Comparison of ENCODE assay signal across 9 cellular contexts in the genomic region with DNA sequence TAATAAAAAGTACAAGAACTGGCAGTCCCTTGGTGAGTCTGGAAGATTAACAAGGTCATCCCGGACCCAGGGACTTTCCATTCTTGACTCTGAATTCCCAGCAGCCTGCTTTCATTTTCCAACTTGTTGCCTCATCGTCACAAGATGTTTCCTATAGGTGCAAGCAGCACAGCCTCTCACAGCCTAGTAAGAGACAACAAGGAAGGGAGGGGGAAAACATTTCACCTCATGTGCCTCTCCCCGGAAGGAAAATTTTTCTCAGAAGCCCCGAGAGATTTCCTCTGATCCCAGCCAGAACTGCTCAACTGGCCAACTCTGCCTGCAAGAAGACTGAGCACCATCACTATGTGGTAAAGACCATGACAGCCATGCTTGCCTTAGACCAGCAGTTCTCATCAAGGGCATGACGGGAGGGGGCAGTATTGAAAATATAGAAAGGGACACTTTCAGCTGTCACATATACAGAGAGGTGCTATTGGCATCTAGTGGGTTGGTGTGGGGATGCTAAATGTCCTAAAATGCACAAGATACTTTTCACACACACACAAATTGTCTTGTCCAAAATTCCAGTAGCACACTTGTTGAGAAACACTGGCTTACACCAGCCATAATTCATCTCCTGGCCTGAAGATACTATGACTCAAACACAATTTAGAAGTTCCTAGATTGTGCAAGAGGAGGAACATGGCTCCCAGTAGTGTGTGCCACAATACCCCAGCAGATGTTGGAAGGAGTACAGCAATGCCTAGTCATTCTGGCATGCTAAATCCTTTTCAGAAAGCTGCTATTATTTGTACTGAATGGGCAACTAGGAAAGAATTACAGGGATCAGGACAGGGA. TPM values are rescaled to one million over a fixed set of nuclear protein-coding genes. Genes with fewer than 3 reads are reported as not detected.
DNase-seq lines count a peak whose midpoint lies in the region; ATAC-seq, FAIRE-seq and TF ChIP-seq lines count a peak whose summit lies in the region.
"Had no signal": no experiment of that assay in that cellular context is flagged by ENCODE, and none has a peak within 500 bp of the region (broad histone marks: within the 10 kb centered on the region; RNA-seq: fewer than 3 reads in every experiment).

No MANE protein-coding gene starts in this region.

- ATAC-seq in SK-N-SH treated with all-trans-retinoic acid at 6 μM for 48 hours (no peak; the same call in 2 of the 3 replicates), HepG2 (no peak), upper lobe of left lung (ENCODE audit: low FRiP score in 2 of 2) (peak; percentile 85 to 96), HG03520 (IDR thresholded peaks at IDR 0.05; ENCODE audit: unreplicated experiment) (no peak)

- BruUV-seq in mammary epithelial cell (replicated peaks; lab: Mats Ljungman, UMichigan) = no TSS peak
- no TSS peak for BruUV-seq in HepG2 (replicated peaks; lab: Mats Ljungman, UMichigan)

- H3K9me3 ChIP-seq in SK-N-SH = no peaks in the 10 kb centered on the region
- no peaks in the 10 kb centered on the region for H3K9me3 ChIP-seq in mammary epithelial cell (replicated peaks; ENCODE audit: insufficient read depth, low read length)
- no peaks in the 10 kb centered on the region for H3K9me3 ChIP-seq in HepG2 (ENCODE audit: low read length)
- no peaks in the 10 kb centered on the region for H3K9me3 ChIP-seq in upper lobe of left lung
- H3K9me3 ChIP-seq: BLaER1 had no signal

- H2AFZ ChIP-seq in SK-N-SH (ENCODE audit: low read depth) = no peak overlapping the region
- peak overlapping the region; percentile 38 for H2AFZ ChIP-seq in mammary epithelial cell (ENCODE audit: low read depth, low read length)
- H2AFZ ChIP-seq in HepG2 (ENCODE audit: low read length) = no peak overlapping the region

- CTCF ChIA-PET in SK-N-SH (lab: Yijun Ruan, JAX) (interaction anchor here (1.4 kb wide), 1 partner anchor 25 kb away, joined by 4 read pairs; no protein-coding TSS in a partner anchor), mammary epithelial cell (lab: Charles Lee; ENCODE audit: low non-redundant PET) (interaction anchor here (0.7 kb wide), 1 partner anchor 74 kb away, joined by 4 read pairs; a partner anchor contains a TSS), HepG2 (lab: Yijun Ruan, JAX; ENCODE audit: low intra/inter-chr PET ratio, low total read pairs) (no interaction called here)

- peaks cover 12% of the 10 kb centered on the region for H3F3A ChIP-seq in SK-N-SH (replicated peaks; ENCODE audit: insufficient read depth)

- no peak for FAIRE-seq in HepG2 (lab: Jason Lieb, UNC)

- intact Hi-C loops in mammary epithelial cell (cut with micrococcal nuclease) = loop anchor here (2.0 kb wide), 1 partner anchor 16 kb away; no protein-coding TSS in a partner anchor
- intact Hi-C loops in HepG2 (cut with micrococcal nuclease; ENCODE audit: unreplicated experiment) = no loop called here

- DNase-seq in SK-N-SH (no peak), mammary epithelial cell (peak; percentile 96), HepG2 (ENCODE audit: low spot score) (no peak), upper lobe of left lung (peak in 1 of 2 donors; percentile 62), cerebellar cortex (ENCODE audit: low spot score) (no peak), RPMI8226 (no peak)

- TF ChIP-seq CTCF in SK-N-SH (IDR thresholded peaks at IDR 0.05) = no peak
- no peak for TF ChIP-seq CTCF in mammary epithelial cell (conservative IDR thresholded peaks at IDR 0.05 in 1 of 2, IDR thresholded peaks at IDR 0.05 in 1 of 2; ENCODE audit: extremely low read depth in 1 of 2, insufficient read depth in 1 of 2, low read depth in 1 of 2, low read length in 2 of 2)
- TF ChIP-seq CTCF in HepG2 (CRISPR knock-in tag; IDR thresholded peaks at IDR 0.05) = no peak
- TF ChIP-seq CTCF in upper lobe of left lung (IDR thresholded peaks at IDR 0.05) = no peak

- H4K20me1 ChIP-seq in SK-N-SH (ENCODE audit: insufficient read depth) (no peaks in the 10 kb centered on the region; the same call in 1 of the 2 replicates), mammary epithelial cell (ENCODE audit: insufficient read depth, low read length) (no peaks in the 10 kb centered on the region), HepG2 (ENCODE audit: insufficient read depth, low read length) (peaks cover 4% of the 10 kb centered on the region; the same call in 1 of the 2 replicates)
- H4K20me1 ChIP-seq: BLaER1 had no signal

- no peak for TF ChIP-seq POLR2A in HepG2 (IDR thresholded peaks at IDR 0.05; ENCODE audit: insufficient read depth in 1 of 2, low read depth in 2 of 2, low read length in 2 of 2)
- peak in 2 of 4 donors; percentile 19 to 21 for TF ChIP-seq POLR2A in upper lobe of left lung (IDR thresholded peaks at IDR 0.05)

- H3K9me2 ChIP-seq in SK-N-SH = no peaks in the 10 kb centered on the region

- dilution Hi-C loops in mammary epithelial cell (cut with HindIII; ENCODE audit: low sequenced_read_pairs) = no loop called here

- H3K4me1 ChIP-seq in SK-N-SH (ENCODE audit: control insufficient read depth in 1 of 2, insufficient read depth in 2 of 2, low read depth in 1 of 2, low read length in 1 of 2) = no peaks in the 10 kb centered on the region
- peaks cover 16% of the 10 kb centered on the region for H3K4me1 ChIP-seq in mammary epithelial cell (ENCODE audit: insufficient read depth, low read length)
- no peaks in the 10 kb centered on the region for H3K4me1 ChIP-seq in HepG2 (ENCODE audit: insufficient read depth, low read length)
- peaks cover 23 to 29% (median 28%) of the 10 kb centered on the region in 4 donors for H3K4me1 ChIP-seq in upper lobe of left lung

- no peak overlapping the region for H3K9ac ChIP-seq in SK-N-SH
- peak overlapping the region; percentile 7 for H3K9ac ChIP-seq in mammary epithelial cell (ENCODE audit: insufficient read depth, low read length)
- no peak overlapping the region for H3K9ac ChIP-seq in HepG2 (ENCODE audit: insufficient read depth, low read depth, low read length)
- H3K9ac ChIP-seq: BLaER1 had no signal

- POLR2A ChIA-PET in SK-N-SH (lab: Yijun Ruan, JAX) (interaction anchor here (1.3 kb wide), 1 partner anchor 10 kb away, joined by 4 read pairs; a partner anchor contains a TSS), HepG2 (lab: Yijun Ruan, JAX) (interaction anchor here (1.8 to 1.9 kb wide), 2 partner anchors 10 to 23 kb away, joined by 6 to 9 read pairs; a partner anchor contains a TSS)

- TF ChIP-seq EP300 in SK-N-SH (IDR thresholded peaks at IDR 0.05; ENCODE audit: borderline replicate concordance in 1 of 2, low read depth in 1 of 2, low read length in 1 of 2) (no peak), HepG2 (IDR thresholded peaks at IDR 0.05; ENCODE audit: low read depth in 2 of 2, low read length in 2 of 2) (no peak), HepG2 (CRISPR knock-in tag; IDR thresholded peaks at IDR 0.05; ENCODE audit: borderline replicate concordance) (no peak), upper lobe of left lung (IDR thresholded peaks at IDR 0.05) (peak in 3 of 4 donors; percentile 56 to 98 (median 78))

- H3K36me3 ChIP-seq in SK-N-SH (replicated peaks in 1 of 2; ENCODE audit: control insufficient read depth in 1 of 2, insufficient read depth in 2 of 2, low read length in 1 of 2) (peaks cover 0 to 11% of the 10 kb centered on the region in 2 experiments), mammary epithelial cell (ENCODE audit: insufficient read depth, low read length) (no peaks in the 10 kb centered on the region), HepG2 (replicated peaks in 1 of 2; ENCODE audit: control insufficient read depth in 1 of 2, insufficient read depth in 2 of 2, low read length in 2 of 2) (no peaks in the 10 kb centered on the region), upper lobe of left lung (no peaks in the 10 kb centered on the region)

- in situ Hi-C loops in mammary epithelial cell (cut with MboI; ENCODE audit: low sequenced_read_pairs in 2 of 2) = no loop called here
- in situ Hi-C loops in HepG2 (cut with HindIII; ENCODE audit: extremely low pct_ligation_motif_present, low pct_unique_long_range_greater_than_20kb) = no loop called here

- H3K27me3 ChIP-seq in SK-N-SH (ENCODE audit: insufficient read depth) = no peaks in the 10 kb centered on the region
- no peaks in the 10 kb centered on the region for H3K27me3 ChIP-seq in mammary epithelial cell (ENCODE audit: insufficient read depth, low read length)
- no peaks in the 10 kb centered on the region for H3K27me3 ChIP-seq in HepG2 (ENCODE audit: control insufficient read depth in 1 of 2, insufficient read depth in 2 of 2, low read length in 2 of 2)
- no peaks in the 10 kb centered on the region for H3K27me3 ChIP-seq in upper lobe of left lung
- H3K27me3 ChIP-seq: BLaER1 had no signal

- H3K79me2 ChIP-seq in SK-N-SH (ENCODE audit: insufficient read depth) = peaks cover 18% of the 10 kb centered on the region; the same call in 1 of the 2 replicates
- peaks cover 7% of the 10 kb centered on the region for H3K79me2 ChIP-seq in mammary epithelial cell (ENCODE audit: insufficient read depth, low read length)
- H3K79me2 ChIP-seq in HepG2 (ENCODE audit: insufficient read depth, low read length) = no peaks in the 10 kb centered on the region

- H3K27ac ChIP-seq in SK-N-SH (ENCODE audit: low read depth in 2 of 2, low read length in 1 of 2) = peak overlapping the region in 1 of 2 experiments; percentile 33; a peak in 2 of 4 replicates
- H3K27ac ChIP-seq in mammary epithelial cell (ENCODE audit: insufficient read depth, low read depth, low read length) = peak overlapping the region; percentile 80
- H3K27ac ChIP-seq in HepG2 (ENCODE audit: extremely low read length, insufficient read depth, low read length) = no peak overlapping the region
- H3K27ac ChIP-seq in upper lobe of left lung = peak overlapping the region; percentile 71 to 85 (median 84)
- H3K27ac ChIP-seq: BLaER1 had no signal

- TF ChIP-seq RAD21 in SK-N-SH (IDR thresholded peaks at IDR 0.05; ENCODE audit: low read length) (no peak), HepG2 (CRISPR knock-in tag; IDR thresholded peaks at IDR 0.05) (no peak)

- H3K4me2 ChIP-seq in SK-N-SH = no peak overlapping the region
- peak overlapping the region; percentile 20 for H3K4me2 ChIP-seq in mammary epithelial cell (ENCODE audit: insufficient read depth, low read depth, low read length)
- no peak overlapping the region for H3K4me2 ChIP-seq in HepG2 (ENCODE audit: low read depth, low read length)
- H3K4me2 ChIP-seq: BLaER1 had no signal

- no peak overlapping the region for H3K4me3 ChIP-seq in SK-N-SH (ENCODE audit: low read depth in 2 of 2, low read length in 1 of 2)
- no peak overlapping the region for H3K4me3 ChIP-seq in mammary epithelial cell (replicated peaks in 1 of 3; ENCODE audit: insufficient read depth in 1 of 3, low read depth in 2 of 3, low read length in 3 of 3)
- H3K4me3 ChIP-seq in HepG2 (replicated peaks in 1 of 3; ENCODE audit: insufficient read depth in 1 of 3, low read depth in 2 of 3, low read length in 3 of 3) = no peak overlapping the region
- H3K4me3 ChIP-seq in upper lobe of left lung = peak overlapping the region in 1 of 4 donors; percentile 7
- H3K4me3 ChIP-seq: BLaER1 had no signal

- 72% methylated on average over 5 of the region's 5 CpGs for WGBS in SK-N-SH (ENCODE audit: low lambda C conversion rate)
- 36% methylated on average over 5 of the region's 5 CpGs for WGBS in mammary epithelial cell (ENCODE audit: low coverage, missing lambda C conversion rate)
- WGBS in HepG2 (ENCODE audit: low lambda C conversion rate) = 90% methylated on average over 5 of the region's 5 CpGs
- 23 to 26% methylated on average over 5 of the region's 5 CpGs for WGBS in upper lobe of left lung, 2 donors

RNA-seq across cellular contexts. Expression of a gene that starts 10.8 kb away (rescaled TPM):
- 12.8 and 14.0 TPM in 2 replicates for polyA plus RNA-seq in SK-N-SH (2012; rRNA removed)
- 18.5 and 25.9 TPM in 2 replicates for polyA plus RNA-seq in SK-N-SH (2012; cell fraction: cytosol; rRNA removed)
- polyA plus RNA-seq in SK-N-SH (2012; cell fraction: nucleus; rRNA removed) = 14.7 and 20.3 TPM in 2 replicates
- total RNA-seq in mammary epithelial cell = 10 to 100 TPM; 64.5 to 92.0 TPM
- polyA plus RNA-seq in mammary epithelial cell = 22.3 TPM
- 34.2 TPM for polyA minus RNA-seq in mammary epithelial cell
- 167 and 203 TPM in 2 replicates for total RNA-seq in HepG2 (2016; rRNA removed; fragmentation: Illumina TruSeq; extraction: Trizol)
- 67.7 and 76.4 TPM in 2 replicates for total RNA-seq in HepG2 (2016; cell fraction: cytosol; rRNA removed; fragmentation: Illumina TruSeq; extraction: Trizol; ENCODE audit: low read depth)
- 167 and 194 TPM in 2 replicates for total RNA-seq in HepG2 (2016; cell fraction: insoluble cytoplasmic fraction; rRNA removed; fragmentation: Illumina TruSeq; extraction: Trizol)
- 157 and 172 TPM in 2 replicates for total RNA-seq in HepG2 (2016; cell fraction: membrane; rRNA removed; fragmentation: Illumina TruSeq; extraction: Trizol)
- 123 and 137 TPM in 2 replicates for total RNA-seq in HepG2 (2016; cell fraction: nucleus; rRNA removed; fragmentation: Illumina TruSeq; extraction: Trizol)
- polyA plus RNA-seq in HepG2 (2011; rRNA removed) = 29.4 and 31.6 TPM in 2 replicates
- polyA plus RNA-seq in HepG2 (2011; cell fraction: cytosol; rRNA removed) = 14.5 and 23.5 TPM in 2 replicates
- polyA plus RNA-seq in HepG2 (2011; cell fraction: nucleus; rRNA removed) = 34.9 and 43.6 TPM in 2 replicates
- polyA plus RNA-seq in HepG2 (2012) = 82.9 and 92.4 TPM in 2 replicates
- 82.6 and 108 TPM in 2 replicates for polyA plus RNA-seq in HepG2 (2016; cell fraction: cytosol; fragmentation: Illumina TruSeq; extraction: Trizol; ENCODE audit: low read depth)
- 194 and 196 TPM in 2 replicates for polyA plus RNA-seq in HepG2 (2016; cell fraction: insoluble cytoplasmic fraction; fragmentation: Illumina TruSeq; extraction: Trizol; ENCODE audit: low read depth)
- 129 and 154 TPM in 2 replicates for polyA plus RNA-seq in HepG2 (2016; cell fraction: membrane; fragmentation: Illumina TruSeq; extraction: Trizol; ENCODE audit: low read depth)
- 169 and 179 TPM in 2 replicates for polyA plus RNA-seq in HepG2 (2016; cell fraction: nucleus; fragmentation: Illumina TruSeq; extraction: Trizol; ENCODE audit: insufficient read depth, low read depth)
- polyA minus RNA-seq in HepG2 (2011; rRNA and poly(A)+ RNA removed; ENCODE audit: low replicate concordance) = 21.5 and 32.6 TPM in 2 replicates
- polyA minus RNA-seq in HepG2 (2011; cell fraction: cytosol; rRNA and poly(A)+ RNA removed) = 22.7 and 30.4 TPM in 2 replicates
- polyA minus RNA-seq in HepG2 (2011; cell fraction: nucleus; rRNA and poly(A)+ RNA removed) = 131 and 155 TPM in 2 replicates
- 100 to 1,000 TPM in 2 of 6 donors, 10 to 100 TPM in 4; 67.0 to 123 (median 90.6) TPM for total RNA-seq in upper lobe of left lung

RNA-seq across cellular contexts. Expression of a gene that starts 23.4 kb away (rescaled TPM):
- 26.8 and 29.0 TPM in 2 replicates for polyA plus RNA-seq in SK-N-SH (2012; rRNA removed)
- polyA plus RNA-seq in SK-N-SH (2012; cell fraction: cytosol; rRNA removed) = 47.2 and 55.1 TPM in 2 replicates
- 21.7 and 30.3 TPM in 2 replicates for polyA plus RNA-seq in SK-N-SH (2012; cell fraction: nucleus; rRNA removed)
- 100 to 1,000 TPM; 105 to 145 TPM for total RNA-seq in mammary epithelial cell
- 51.3 TPM for polyA plus RNA-seq in mammary epithelial cell
- polyA minus RNA-seq in mammary epithelial cell = 77.2 TPM
- total RNA-seq in HepG2 (2016; rRNA removed; fragmentation: Illumina TruSeq; extraction: Trizol) = 304 and 480 TPM in 2 replicates
- 45.4 and 49.6 TPM in 2 replicates for total RNA-seq in HepG2 (2016; cell fraction: cytosol; rRNA removed; fragmentation: Illumina TruSeq; extraction: Trizol; ENCODE audit: low read depth)
- 318 and 477 TPM in 2 replicates for total RNA-seq in HepG2 (2016; cell fraction: insoluble cytoplasmic fraction; rRNA removed; fragmentation: Illumina TruSeq; extraction: Trizol)
- 107 and 113 TPM in 2 replicates for total RNA-seq in HepG2 (2016; cell fraction: membrane; rRNA removed; fragmentation: Illumina TruSeq; extraction: Trizol)
- 139 and 147 TPM in 2 replicates for total RNA-seq in HepG2 (2016; cell fraction: nucleus; rRNA removed; fragmentation: Illumina TruSeq; extraction: Trizol)
- polyA plus RNA-seq in HepG2 (2011; rRNA removed) = 309 and 347 TPM in 2 replicates
- polyA plus RNA-seq in HepG2 (2011; cell fraction: cytosol; rRNA removed) = 344 and 402 TPM in 2 replicates
- polyA plus RNA-seq in HepG2 (2011; cell fraction: nucleus; rRNA removed) = 137 and 170 TPM in 2 replicates
- polyA plus RNA-seq in HepG2 (2012) = 224 and 410 TPM in 2 replicates
- 49.9 and 50.9 TPM in 2 replicates for polyA plus RNA-seq in HepG2 (2016; cell fraction: cytosol; fragmentation: Illumina TruSeq; extraction: Trizol; ENCODE audit: low read depth)
- 348 and 371 TPM in 2 replicates for polyA plus RNA-seq in HepG2 (2016; cell fraction: insoluble cytoplasmic fraction; fragmentation: Illumina TruSeq; extraction: Trizol; ENCODE audit: low read depth)
- polyA plus RNA-seq in HepG2 (2016; cell fraction: membrane; fragmentation: Illumina TruSeq; extraction: Trizol; ENCODE audit: low read depth) = 68.6 and 72.0 TPM in 2 replicates
- 136 and 146 TPM in 2 replicates for polyA plus RNA-seq in HepG2 (2016; cell fraction: nucleus; fragmentation: Illumina TruSeq; extraction: Trizol; ENCODE audit: insufficient read depth, low read depth)
- polyA minus RNA-seq in HepG2 (2011; rRNA and poly(A)+ RNA removed; ENCODE audit: low replicate concordance) = 155 and 334 TPM in 2 replicates
- 233 and 325 TPM in 2 replicates for polyA minus RNA-seq in HepG2 (2011; cell fraction: cytosol; rRNA and poly(A)+ RNA removed)
- 105 and 146 TPM in 2 replicates for polyA minus RNA-seq in HepG2 (2011; cell fraction: nucleus; rRNA and poly(A)+ RNA removed)
- total RNA-seq in upper lobe of left lung = 100 to 1,000 TPM; 116 to 478 (median 295) TPM

RNA-seq across cellular contexts. Expression of a gene that starts 45.4 kb away (rescaled TPM):
- polyA plus RNA-seq in SK-N-SH (2012; rRNA removed) (13.1 and 14.5 TPM in 2 replicates), mammary epithelial cell (102 TPM), HepG2 (2011; rRNA removed) (121 and 132 TPM in 2 replicates)
- 17.5 and 17.6 TPM in 2 replicates for polyA plus RNA-seq in SK-N-SH (2012; cell fraction: cytosol; rRNA removed)
- 4.3 and 6.8 TPM in 2 replicates for polyA plus RNA-seq in SK-N-SH (2012; cell fraction: nucleus; rRNA removed)
- total RNA-seq in mammary epithelial cell (100 to 1,000 TPM in 1 of 2 donors, 10 to 100 TPM in 1; 39.3 to 235 TPM), HepG2 (2016; rRNA removed; fragmentation: Illumina TruSeq; extraction: Trizol) (534 and 775 TPM in 2 replicates), upper lobe of left lung (10 to 100 TPM in 4 of 6 donors, 1 to 10 TPM in 2; 5.2 to 62.5 (median 30.5) TPM)
- 81.8 TPM for polyA minus RNA-seq in mammary epithelial cell
- 162 and 165 TPM in 2 replicates for total RNA-seq in HepG2 (2016; cell fraction: cytosol; rRNA removed; fragmentation: Illumina TruSeq; extraction: Trizol; ENCODE audit: low read depth)
- 542 and 812 TPM in 2 replicates for total RNA-seq in HepG2 (2016; cell fraction: insoluble cytoplasmic fraction; rRNA removed; fragmentation: Illumina TruSeq; extraction: Trizol)
- 231 and 232 TPM in 2 replicates for total RNA-seq in HepG2 (2016; cell fraction: membrane; rRNA removed; fragmentation: Illumina TruSeq; extraction: Trizol)
- total RNA-seq in HepG2 (2016; cell fraction: nucleus; rRNA removed; fragmentation: Illumina TruSeq; extraction: Trizol) = 200 and 223 TPM in 2 replicates
- 62.8 and 103 TPM in 2 replicates for polyA plus RNA-seq in HepG2 (2011; cell fraction: cytosol; rRNA removed)
- 28.1 and 44.2 TPM in 2 replicates for polyA plus RNA-seq in HepG2 (2011; cell fraction: nucleus; rRNA removed)
- 172 and 185 TPM in 2 replicates for polyA plus RNA-seq in HepG2 (2012)
- 142 and 156 TPM in 2 replicates for polyA plus RNA-seq in HepG2 (2016; cell fraction: cytosol; fragmentation: Illumina TruSeq; extraction: Trizol; ENCODE audit: low read depth)
- 580 and 631 TPM in 2 replicates for polyA plus RNA-seq in HepG2 (2016; cell fraction: insoluble cytoplasmic fraction; fragmentation: Illumina TruSeq; extraction: Trizol; ENCODE audit: low read depth)
- 160 and 171 TPM in 2 replicates for polyA plus RNA-seq in HepG2 (2016; cell fraction: membrane; fragmentation: Illumina TruSeq; extraction: Trizol; ENCODE audit: low read depth)
- polyA plus RNA-seq in HepG2 (2016; cell fraction: nucleus; fragmentation: Illumina TruSeq; extraction: Trizol; ENCODE audit: insufficient read depth, low read depth) = 219 and 233 TPM in 2 replicates
- 52.5 and 89.6 TPM in 2 replicates for polyA minus RNA-seq in HepG2 (2011; rRNA and poly(A)+ RNA removed; ENCODE audit: low replicate concordance)
- 46.9 and 65.1 TPM in 2 replicates for polyA minus RNA-seq in HepG2 (2011; cell fraction: cytosol; rRNA and poly(A)+ RNA removed)
- 46.6 and 77.2 TPM in 2 replicates for polyA minus RNA-seq in HepG2 (2011; cell fraction: nucleus; rRNA and poly(A)+ RNA removed)

Comparison
In these comparisons a context has a peak if more than half of its experiments do, and no peak if none do; other contexts are left out.
1. ATAC-seq: peak in upper lobe of left lung (2 of 2); none in SK-N-SH treated with all-trans-retinoic acid at 6 μM for 48 hours (single experiment), HepG2 (single experiment) and HG03520 (single experiment).